ENCODE assay signal across 25 cellular contexts in genomic region chr7:40546616-40547501, GRCh38.
DNase-seq lines count a peak whose midpoint lies in the region; ATAC-seq and TF ChIP-seq lines count a peak whose summit lies in the region.
"Had no signal": no experiment of that assay in that cellular context is flagged by ENCODE, and none has a peak within 500 bp of the region (broad histone marks: within the 10 kb centered on the region; RNA-seq: fewer than 3 reads in every experiment).

No MANE protein-coding gene starts in this region.

- peak overlapping the region; percentile 12; the same call in 1 of the 2 replicates for H3K18ac ChIP-seq in IMR-90 (ENCODE audit: low read depth, low read length)

- H2BK120ac ChIP-seq in IMR-90 (ENCODE audit: low read depth, low read length), result no peak overlapping the region

- H3K4me1 ChIP-seq in IMR-90 (ENCODE audit: control insufficient read depth, insufficient read depth, low read length) (peaks cover 11% of the 10 kb centered on the region), suprapubic skin (peaks cover 10% of the 10 kb centered on the region)

- H3K4ac ChIP-seq in IMR-90 (ENCODE audit: low read depth, low read length), result no peak overlapping the region

- no peak for TF ChIP-seq RAD21 in IMR-90 (IDR thresholded peaks at IDR 0.05; ENCODE audit: low read length)

- H3K27me3 Mint-ChIP-seq in activated CD4-positive, alpha-beta T cell treated with anti-CD3 and anti-CD28 coated beads, Interleukin-2, amount 10 ng/mL, durations not matched to agents 7 days and 5 days, result no peaks in the 10 kb centered on the region
- H3K27me3 Mint-ChIP-seq: activated naive CD8-positive, alpha-beta T cell treated with anti-CD3 and anti-CD28 coated beads for 36 hours; CD4-positive, CD25-positive, alpha-beta regulatory T cell; dendritic cell treated with granulocyte-macrophage colony-stimulating factor and Interleukin-4, amounts not matched to agents 40 ng/mL and 50 ng/mL, for 4 days; natural killer cell treated with Interleukin-12 subunit alpha and Interleukin-12 subunit beta and Interleukin-15 and Interleukin-18, amount 100 ng/mL, for 72 hours had no signal

- intact Hi-C loops in IMR-90 (cut with micrococcal nuclease), result no loop called here

- dilution Hi-C loops in IMR-90 (cut with HindIII; ENCODE audit: low sequenced_read_pairs, unreplicated experiment), result no loop called here

- no peak overlapping the region for H3K27ac Mint-ChIP-seq in activated CD4-positive, alpha-beta T cell treated with anti-CD3 and anti-CD28 coated beads, Interleukin-2, amount 10 ng/mL, durations not matched to agents 7 days and 5 days
- H3K27ac Mint-ChIP-seq: activated naive CD8-positive, alpha-beta T cell treated with anti-CD3 and anti-CD28 coated beads for 36 hours; CD4-positive, CD25-positive, alpha-beta regulatory T cell; dendritic cell treated with granulocyte-macrophage colony-stimulating factor and Interleukin-4, amounts not matched to agents 40 ng/mL and 50 ng/mL, for 4 days; GM23338; natural killer cell treated with Interleukin-12 subunit alpha and Interleukin-12 subunit beta and Interleukin-15 and Interleukin-18, amount 100 ng/mL, for 72 hours had no signal

- H3K9me3 ChIP-seq in IMR-90 (ENCODE audit: control insufficient read depth, insufficient read depth, low read length) (no peaks in the 10 kb centered on the region), suprapubic skin (no peaks in the 10 kb centered on the region)
- H3K9me3 ChIP-seq: heart left ventricle, SJCRH30, upper lobe of left lung had no signal

- peaks cover under 1% of the 10 kb centered on the region for H3K4me1 Mint-ChIP-seq in activated CD4-positive, alpha-beta T cell treated with anti-CD3 and anti-CD28 coated beads, Interleukin-2, amount 10 ng/mL, durations not matched to agents 7 days and 5 days
- H3K4me1 Mint-ChIP-seq: CD4-positive, CD25-positive, alpha-beta regulatory T cell had no signal

- H3K4me2 ChIP-seq in IMR-90 (ENCODE audit: low read depth, low read length), result no peak overlapping the region
- H3K4me2 ChIP-seq: GM23338 had no signal

- H2AK9ac ChIP-seq in IMR-90 (replicated peaks; ENCODE audit: low read depth, low read length, poor library complexity), result peak overlapping the region; percentile 15

- no peaks in the 10 kb centered on the region for H4K20me1 ChIP-seq in IMR-90 (ENCODE audit: insufficient read depth, low read length)

- no peaks in the 10 kb centered on the region for H3K79me1 ChIP-seq in IMR-90 (ENCODE audit: low read depth in 1 of 2, low read length in 2 of 2)

- H3K9ac ChIP-seq in IMR-90 (ENCODE audit: low read depth, low read length), result no peak overlapping the region

- H3K27ac ChIP-seq in C4-2B (peak overlapping the region; percentile 42; the same call in 1 of the 2 replicates), IMR-90 (ENCODE audit: insufficient read depth, low read length) (no peak overlapping the region), brain microvascular endothelial cell (peak overlapping the region; percentile 46), suprapubic skin (no peak overlapping the region)
- H3K27ac ChIP-seq: SJCRH30 had no signal

- POLR2A ChIA-PET in IMR-90 (lab: Charles Lee; ENCODE audit: unreplicated experiment), result no interaction called here
- POLR2A ChIA-PET in activated CD4-positive, alpha-beta T cell treated with anti-CD3 and anti-CD28 coated beads, Interleukin-2, amount 10 ng/mL, durations not matched to agents 7 days and 5 days (lab: Charles Lee), result no interaction called here

- no peak overlapping the region for H2BK15ac ChIP-seq in IMR-90 (ENCODE audit: low read depth, low read length)

- H4K91ac ChIP-seq in IMR-90 (ENCODE audit: insufficient read depth, low read depth, low read length), result no peak overlapping the region

- H3K56ac ChIP-seq in IMR-90 (ENCODE audit: extremely low read depth, insufficient read depth, low read length), result no peak overlapping the region

- DNase-seq in IMR-90 (peak; percentile 40), brain microvascular endothelial cell (peak; percentile 45), kidney tubule cell (ENCODE audit: low spot score) (peak; percentile 74), suprapubic skin (ENCODE audit: low spot score in 2 of 2) (no peak), NCI-H2029 (lab: John Stamatoyannopoulos, UW) (no peak)
- DNase-seq in activated CD4-positive, alpha-beta T cell treated with anti-CD3 and anti-CD28 coated beads, Interleukin-2, amount 10 ng/mL, durations not matched to agents 7 days and 5 days, result no peak
- DNase-seq: ACHN; activated CD4-positive, CD25-positive, alpha-beta regulatory T cell treated with anti-CD3 and anti-CD28 coated beads, Interleukin-2, amount 50 U/mL, for 72 hours; activated naive CD8-positive, alpha-beta T cell treated with anti-CD3 and anti-CD28 coated beads for 36 hours; CD4-positive, CD25-positive, alpha-beta regulatory T cell; DMS79; heart left ventricle; mesendoderm; NCI-H1048; NCI-H2081 treated with DMSO at 0.1 percent for 48 hours; NCI-H526 treated with DMSO at 0.1 percent for 48 hours; posterior cingulate gyrus; SJCRH30; T-helper 9 cell; upper lobe of left lung had no signal

- BruUV-seq in IMR-90 (replicated peaks; lab: Mats Ljungman, UMichigan), result no TSS peak

- H3K9me3 Mint-ChIP-seq in activated CD4-positive, alpha-beta T cell treated with anti-CD3 and anti-CD28 coated beads, Interleukin-2, amount 10 ng/mL, durations not matched to agents 7 days and 5 days, result no peaks in the 10 kb centered on the region
- H3K9me3 Mint-ChIP-seq: activated naive CD8-positive, alpha-beta T cell treated with anti-CD3 and anti-CD28 coated beads for 36 hours; dendritic cell treated with granulocyte-macrophage colony-stimulating factor and Interleukin-4, amounts not matched to agents 40 ng/mL and 50 ng/mL, for 4 days; GM23338 had no signal

- no peak overlapping the region for H3K23ac ChIP-seq in IMR-90 (ENCODE audit: low read depth, low read length)

- TF ChIP-seq EP300 in suprapubic skin (IDR thresholded peaks at IDR 0.05), result no peak

- no peak overlapping the region for H4K8ac ChIP-seq in IMR-90 (ENCODE audit: low read depth in 2 of 2, low read length in 2 of 2)

- 100% methylated on average over 1 of the region's 6 CpGs; no CpG with 5 or more reads in 1 of the 2 experiments for WGBS in IMR-90 (ENCODE audit: extremely low coverage in 2 of 2, insufficient read length in 1 of 2), 2 experiments
- WGBS in suprapubic skin, result 89% methylated on average over 6 of the region's 6 CpGs

- in situ Hi-C loops in IMR-90 (cut with MboI; ENCODE audit: low sequenced_read_pairs) (no loop called here), brain microvascular endothelial cell (cut with HindIII; ENCODE audit: low pct_ligation_motif_present, low sequenced_read_pairs) (no loop called here)

- H4K5ac ChIP-seq in IMR-90 (ENCODE audit: low read depth, low read length), result no peak overlapping the region

- no peak overlapping the region for H2AFZ ChIP-seq in IMR-90 (replicated peaks; ENCODE audit: low read length, poor library complexity)
- H2AFZ ChIP-seq: GM23338 had no signal

- no peak for ATAC-seq in IMR-90 (ENCODE audit: low read depth)
- ATAC-seq in GM18861 (IDR thresholded peaks at IDR 0.05; ENCODE audit: unreplicated experiment), result no peak
- ATAC-seq: GM23338; heart left ventricle; natural killer cell treated with Interleukin-12 subunit alpha and Interleukin-12 subunit beta and Interleukin-15 and Interleukin-18, amount 100 ng/mL, for 72 hours had no signal

- H3K4me3 Mint-ChIP-seq in activated CD4-positive, alpha-beta T cell treated with anti-CD3 and anti-CD28 coated beads, Interleukin-2, amount 10 ng/mL, durations not matched to agents 7 days and 5 days, result no peak overlapping the region
- H3K4me3 Mint-ChIP-seq: activated naive CD8-positive, alpha-beta T cell treated with anti-CD3 and anti-CD28 coated beads for 36 hours; CD4-positive, CD25-positive, alpha-beta regulatory T cell; dendritic cell treated with granulocyte-macrophage colony-stimulating factor and Interleukin-4, amounts not matched to agents 40 ng/mL and 50 ng/mL, for 4 days; GM23338; natural killer cell treated with Interleukin-12 subunit alpha and Interleukin-12 subunit beta and Interleukin-15 and Interleukin-18, amount 100 ng/mL, for 72 hours had no signal

- TF ChIP-seq CTCF in C4-2B (conservative IDR thresholded peaks at IDR 0.05), result no peak
- TF ChIP-seq CTCF in IMR-90 (conservative IDR thresholded peaks at IDR 0.05; ENCODE audit: low read depth, low read length), result no peak
- no peak for TF ChIP-seq CTCF in brain microvascular endothelial cell (IDR thresholded peaks at IDR 0.05; ENCODE audit: low read depth, low read length, missing control alignments)
- TF ChIP-seq CTCF in suprapubic skin (IDR thresholded peaks at IDR 0.05), result no peak

- H3K36me3 ChIP-seq in IMR-90 (ENCODE audit: control insufficient read depth, insufficient read depth, low read length) (no peaks in the 10 kb centered on the region), brain microvascular endothelial cell (replicated peaks) (no peaks in the 10 kb centered on the region), suprapubic skin (no peaks in the 10 kb centered on the region)
- H3K36me3 ChIP-seq: heart left ventricle, SJCRH30, upper lobe of left lung had no signal

- H3K4me3 ChIP-seq in IMR-90 (ENCODE audit: insufficient read depth, low read depth, low read length), result no peak overlapping the region
- no peak overlapping the region for H3K4me3 ChIP-seq in brain microvascular endothelial cell (ENCODE audit: low read depth, low read length)
- H3K4me3 ChIP-seq in suprapubic skin, result no peak overlapping the region
- H3K4me3 ChIP-seq: GM23338, heart left ventricle, SJCRH30 had no signal

- H3K9me1 ChIP-seq in IMR-90 (ENCODE audit: insufficient read depth, low read length), result peaks cover under 1% of the 10 kb centered on the region

- H3K27me3 ChIP-seq in IMR-90 (ENCODE audit: control insufficient read depth, insufficient read depth, low read length) (no peaks in the 10 kb centered on the region), brain microvascular endothelial cell (replicated peaks) (no peaks in the 10 kb centered on the region), suprapubic skin (no peaks in the 10 kb centered on the region)
- H3K27me3 ChIP-seq: heart left ventricle, SJCRH30, upper lobe of left lung had no signal

- CTCF ChIA-PET in IMR-90 (lab: Yijun Ruan, JAX), result no interaction called here
- CTCF ChIA-PET in activated CD4-positive, alpha-beta T cell treated with anti-CD3 and anti-CD28 coated beads, Interleukin-2, amount 10 ng/mL, durations not matched to agents 7 days and 5 days (lab: Charles Lee), result no interaction called here

- H2BK20ac ChIP-seq in IMR-90 (ENCODE audit: low read depth, low read length), result no peak overlapping the region

- H3K14ac ChIP-seq in IMR-90 (replicated peaks; ENCODE audit: low read depth, low read length), result no peak overlapping the region; the same call in 1 of the 2 replicates

- 0 out of 2 replicates have a peak overlapping the region, but pooled peaks have one; percentile 0 for H2AK5ac ChIP-seq in IMR-90 (ENCODE audit: low read depth, low read length)

- no peak overlapping the region for H2BK5ac ChIP-seq in IMR-90 (ENCODE audit: low read depth, low read length, poor library complexity, severe bottlenecking)

- no peak for TF ChIP-seq POLR2A in IMR-90 (IDR thresholded peaks at IDR 0.05; ENCODE audit: low read depth, low read length)
- no peak for TF ChIP-seq POLR2A in suprapubic skin (IDR thresholded peaks at IDR 0.05)

- H3K36me3 Mint-ChIP-seq in activated CD4-positive, alpha-beta T cell treated with anti-CD3 and anti-CD28 coated beads, Interleukin-2, amount 10 ng/mL, durations not matched to agents 7 days and 5 days (ENCODE audit: low read depth), result no peaks in the 10 kb centered on the region
- H3K36me3 Mint-ChIP-seq: activated naive CD8-positive, alpha-beta T cell treated with anti-CD3 and anti-CD28 coated beads for 36 hours; CD4-positive, CD25-positive, alpha-beta regulatory T cell; natural killer cell treated with Interleukin-12 subunit alpha and Interleukin-12 subunit beta and Interleukin-15 and Interleukin-18, amount 100 ng/mL, for 72 hours had no signal

Comparison
In these comparisons a context has a peak if more than half of its experiments do, and no peak if none do; other contexts are left out.
1. H3K27ac ChIP-seq: peak in C4-2B (single experiment) and brain microvascular endothelial cell (single experiment); none in IMR-90 (single experiment) and suprapubic skin (single experiment).
2. DNase-seq: peak in IMR-90 (single experiment), brain microvascular endothelial cell (single experiment) and kidney tubule cell (single experiment); none in activated CD4-positive, alpha-beta T cell treated with anti-CD3 and anti-CD28 coated beads, Interleukin-2, amount 10 ng/mL, durations not matched to agents 7 days and 5 days (single experiment), suprapubic skin (0 of 2) and NCI-H2029 (single experiment).